ENCODE assay signal across 19 cellular contexts in the genomic region with DNA sequence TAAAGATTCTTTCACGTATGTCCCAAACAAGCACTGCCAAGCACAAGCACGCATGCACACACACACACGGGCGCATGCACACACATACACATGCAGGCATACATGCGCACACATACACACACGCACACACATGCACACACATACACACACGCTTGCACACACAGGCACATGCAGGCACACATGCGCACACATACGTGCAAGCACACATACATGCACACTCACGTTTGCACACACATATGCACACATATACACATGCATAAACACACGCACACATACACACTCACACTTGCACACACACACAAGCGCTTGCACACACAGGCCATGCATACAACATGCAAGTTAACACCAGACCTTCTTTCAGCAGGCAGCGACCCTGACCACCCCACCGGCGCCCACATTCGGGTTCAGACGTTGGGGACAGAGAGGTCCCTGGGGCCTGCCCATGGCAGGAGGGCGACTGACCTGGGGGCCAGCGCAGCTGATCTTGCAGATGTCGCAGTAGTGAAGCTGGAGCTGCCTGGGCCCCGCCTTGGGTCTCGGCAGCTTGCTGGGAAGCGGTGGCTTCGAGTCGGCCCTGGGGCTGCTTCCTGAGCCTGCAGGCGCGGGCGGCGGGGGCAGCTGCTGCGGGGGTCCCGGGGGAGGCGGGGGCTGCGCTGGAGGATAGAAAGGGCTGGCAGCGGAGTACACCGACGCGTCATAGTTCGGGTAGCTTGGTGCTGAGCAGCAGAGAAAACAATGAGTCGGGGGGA. TPM values are rescaled to one million over a fixed set of nuclear protein-coding genes. Genes with fewer than 3 reads are reported as not detected.
DNase-seq lines count a peak whose midpoint lies in the region; ATAC-seq and TF ChIP-seq lines count a peak whose summit lies in the region.
"Had no signal": no experiment of that assay in that cellular context is flagged by ENCODE, and none has a peak within 500 bp of the region (broad histone marks: within the 10 kb centered on the region; RNA-seq: fewer than 3 reads in every experiment).

No MANE protein-coding gene starts in this region.

- H4K20me1 ChIP-seq in BLaER1 treated with 17β-estradiol and CSF1 and Interleukin-3, amounts not matched to agents 10 nM and 100 nM = no peaks in the 10 kb centered on the region
- no peaks in the 10 kb centered on the region for H4K20me1 ChIP-seq in neural progenitor cell (ENCODE audit: low read depth)

- peaks cover 0 to 14% (median 0%) of the 10 kb centered on the region in 11 experiments; a peak in 4 of 22 replicates for H3K27me3 ChIP-seq in BLaER1 treated with 17β-estradiol and CSF1 and Interleukin-3, amounts not matched to agents 10 nM and 100 nM
- no peaks in the 10 kb centered on the region for H3K27me3 ChIP-seq in neural progenitor cell

- H3K9me3 ChIP-seq in BLaER1 treated with 17β-estradiol and CSF1 and Interleukin-3, amounts not matched to agents 10 nM and 100 nM (replicated peaks in 1 of 11) = no peaks in the 10 kb centered on the region
- H3K9me3 ChIP-seq in neural progenitor cell (ENCODE audit: low read depth) = no peaks in the 10 kb centered on the region

- no peak overlapping the region for H3K4me3 Mint-ChIP-seq in neural progenitor cell

- peaks cover 6% of the 10 kb centered on the region for H3K27me3 Mint-ChIP-seq in neural progenitor cell (ENCODE audit: insufficient read depth, low read depth)

- H3K4me2 ChIP-seq in BLaER1 treated with 17β-estradiol and CSF1 and Interleukin-3, amounts not matched to agents 10 nM and 100 nM = peak overlapping the region in 9 of 11 experiments; percentile 31 to 82 (median 63); a peak in 18 of 22 replicates
- H3K4me2 ChIP-seq in neural progenitor cell = no peak overlapping the region

- no peaks in the 10 kb centered on the region for H3K36me3 ChIP-seq in BLaER1 treated with 17β-estradiol and CSF1 and Interleukin-3, amounts not matched to agents 10 nM and 100 nM
- no peaks in the 10 kb centered on the region for H3K36me3 ChIP-seq in neural progenitor cell

- peak overlapping the region; percentile 27 for H3K27ac Mint-ChIP-seq in neural progenitor cell

- H3K9ac ChIP-seq in BLaER1 treated with 17β-estradiol and CSF1 and Interleukin-3, amounts not matched to agents 10 nM and 100 nM = 0 out of 22 replicates have a peak overlapping the region, but pooled peaks of 1 of the 11 experiments have one; percentile 33
- no peak overlapping the region for H3K9ac ChIP-seq in neural progenitor cell

- H3K4me1 Mint-ChIP-seq in neural progenitor cell = peaks cover 12% of the 10 kb centered on the region

- ATAC-seq in activated CD4-positive, CD25-positive, alpha-beta regulatory T cell treated with anti-CD3 and anti-CD28 coated beads, Interleukin-2, amount 50 U/mL, for 24 hours = no peak

- no peak overlapping the region for H2AFZ ChIP-seq in neural progenitor cell (replicated peaks)

- no peaks in the 10 kb centered on the region for H3K9me3 Mint-ChIP-seq in neural progenitor cell

- H3F3A ChIP-seq in neural progenitor cell (ENCODE audit: low read depth) = no peaks in the 10 kb centered on the region

- no peak overlapping the region for H3K27ac ChIP-seq in BLaER1 treated with 17β-estradiol and CSF1 and Interleukin-3, amounts not matched to agents 10 nM and 100 nM
- H3K27ac ChIP-seq in neural progenitor cell = no peak overlapping the region
- H3K27ac ChIP-seq: 22Rv1, HL-60, SK-N-MC had no signal

- H3K79me2 ChIP-seq in neural progenitor cell (ENCODE audit: low read depth) = no peaks in the 10 kb centered on the region

- DNase-seq in NCI-H1436 (lab: John Stamatoyannopoulos, UW) (peak; percentile 28), NCI-H1436 treated with DMSO at 0.1 percent for 48 hours (lab: John Stamatoyannopoulos, UW) (no peak), NCI-H69 (lab: John Stamatoyannopoulos, UW) (peak; percentile 22), neural progenitor cell (ENCODE audit: low spot score) (no peak), NCI-H2227 treated with DMSO at 0.1 percent for 48 hours (lab: John Stamatoyannopoulos, UW) (no peak), NCI-H524 treated with DMSO at 0.1 percent for 48 hours (lab: John Stamatoyannopoulos, UW) (no peak)
- DNase-seq: C1 segment of cervical spinal cord, DND-41, NCI-H146, NCI-H2081 treated with DMSO at 0.1 percent for 48 hours, NCI-H446 treated with DMSO at 0.1 percent for 48 hours, NCI-H774, Right ventricle myocardium superior, T-helper 1 cell had no signal

- no peak for TF ChIP-seq CTCF in neural progenitor cell (IDR thresholded peaks at IDR 0.05)

- H3K4me1 ChIP-seq in BLaER1 treated with 17β-estradiol and CSF1 and Interleukin-3, amounts not matched to agents 10 nM and 100 nM = peaks cover 7 to 22% (median 19%) of the 10 kb centered on the region in 10 experiments; a peak in 19 of 20 replicates
- no peaks in the 10 kb centered on the region for H3K4me1 ChIP-seq in neural progenitor cell

- H3K4me3 ChIP-seq in BLaER1 treated with 17β-estradiol and CSF1 and Interleukin-3, amounts not matched to agents 10 nM and 100 nM = no peak overlapping the region
- H3K4me3 ChIP-seq in neural progenitor cell = no peak overlapping the region
- H3K4me3 ChIP-seq: SK-N-MC had no signal

- no peaks in the 10 kb centered on the region for H3K36me3 Mint-ChIP-seq in neural progenitor cell

RNA-seq across cellular contexts. Expression of a gene that starts 37.8 kb away (rescaled TPM):
- total RNA-seq in neural progenitor cell (ENCODE audit: low replicate concordance) = 8.9 and 20.4 TPM in 2 replicates
- total RNA-seq: Right ventricle myocardium superior had no signal

RNA-seq across cellular contexts. Expression of a gene that starts 44.8 kb away (rescaled TPM):
- 2.4 and 2.8 TPM in 2 replicates for total RNA-seq in neural progenitor cell (ENCODE audit: low replicate concordance)

RNA-seq across cellular contexts. Expression of a gene that starts 49.5 kb away (rescaled TPM):
- total RNA-seq in neural progenitor cell (ENCODE audit: low replicate concordance) = 15.8 and 23.9 TPM in 2 replicates
- total RNA-seq: Right ventricle myocardium superior had no signal

RNA-seq across cellular contexts. Expression of a gene that starts 59.0 kb away (rescaled TPM):
- total RNA-seq in neural progenitor cell (ENCODE audit: low replicate concordance) = not detected in 2 replicates
- total RNA-seq: Right ventricle myocardium superior had no signal

Comparison
In these comparisons a context has a peak if more than half of its experiments do, and no peak if none do; other contexts are left out.
1. DNase-seq: peak in NCI-H1436 (single experiment) and NCI-H69 (single experiment); none in NCI-H1436 treated with DMSO at 0.1 percent for 48 hours (single experiment), neural progenitor cell (single experiment), NCI-H2227 treated with DMSO at 0.1 percent for 48 hours (single experiment) and NCI-H524 treated with DMSO at 0.1 percent for 48 hours (single experiment).